ENCODE assay signal across 17 cellular contexts in the genomic region with DNA sequence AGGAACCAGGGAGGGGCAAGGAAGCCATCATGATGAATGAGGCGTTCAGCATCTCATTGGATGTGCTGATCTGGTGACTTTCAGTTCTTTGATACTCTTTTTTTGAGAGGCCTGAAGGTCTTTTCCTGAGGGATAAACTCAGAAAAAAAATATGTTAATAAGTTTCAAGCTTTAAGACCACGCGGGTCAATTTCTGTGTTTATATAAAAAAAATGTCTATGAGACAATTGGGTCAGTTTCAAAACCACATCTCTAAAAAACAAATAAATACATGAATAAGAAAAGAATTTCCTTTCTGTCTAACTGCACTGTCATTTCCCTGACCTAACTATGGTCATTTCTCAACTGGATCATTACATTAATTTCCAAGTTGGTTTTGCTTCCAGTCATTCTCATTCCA.
DNase-seq lines count a peak whose midpoint lies in the region; ATAC-seq and TF ChIP-seq lines count a peak whose summit lies in the region.
"Had no signal": no experiment of that assay in that cellular context is flagged by ENCODE, and none has a peak within 500 bp of the region (broad histone marks: within the 10 kb centered on the region; RNA-seq: fewer than 3 reads in every experiment).

No MANE protein-coding gene starts in this region.

- H3K9me3 ChIP-seq in mesenchymal stem cell (ENCODE audit: control insufficient read depth, low read length) (no peaks in the 10 kb centered on the region), ascending aorta (no peaks in the 10 kb centered on the region)
- H3K9me3 ChIP-seq: SJCRH30 had no signal

- H3K27ac ChIP-seq in ACC112 (ENCODE audit: low read depth, low read length) (peak overlapping the region; percentile 75), brain microvascular endothelial cell (no peak overlapping the region), mesenchymal stem cell (ENCODE audit: low read length, poor library complexity, severe bottlenecking) (no peak overlapping the region), ascending aorta (no peak overlapping the region)
- H3K27ac ChIP-seq: 22Rv1, C4-2B, SJCRH30 had no signal

- no peaks in the 10 kb centered on the region for H3K36me3 ChIP-seq in ACC112 (ENCODE audit: insufficient read depth, low read length)
- H3K36me3 ChIP-seq in brain microvascular endothelial cell (replicated peaks): no peaks in the 10 kb centered on the region
- H3K36me3 ChIP-seq in mesenchymal stem cell (ENCODE audit: control insufficient read depth in 1 of 2, insufficient read depth in 2 of 2, low read depth in 1 of 2, low read length in 2 of 2): no peaks in the 10 kb centered on the region
- H3K36me3 ChIP-seq in ascending aorta: no peaks in the 10 kb centered on the region
- H3K36me3 ChIP-seq: SJCRH30 had no signal

- DNase-seq in HCEC 1CT: peak; percentile 57
- peak; percentile 3 for DNase-seq in brain microvascular endothelial cell
- DNase-seq in mesenchymal stem cell: no peak
- no peak for DNase-seq in DMS53 (lab: John Stamatoyannopoulos, UW)
- no peak for DNase-seq in ascending aorta (ENCODE audit: low spot score in 2 of 2)
- no peak for DNase-seq in central memory CD4-positive, alpha-beta T cell
- DNase-seq: Karpas-422, NCI-H1417 treated with DMSO at 0.1 percent for 48 hours, NCI-H187, NCI-H446, NCI-H526 treated with DMSO at 0.1 percent for 48 hours, OCI-M1, SJCRH30 had no signal

- ATAC-seq in GM19023 (IDR thresholded peaks at IDR 0.05; ENCODE audit: unreplicated experiment): no peak

- TF ChIP-seq CTCF in brain microvascular endothelial cell (IDR thresholded peaks at IDR 0.05; ENCODE audit: low read depth, low read length, missing control alignments) (no peak), ascending aorta (IDR thresholded peaks at IDR 0.05) (no peak)

- no peak overlapping the region for H4K8ac ChIP-seq in mesenchymal stem cell (ENCODE audit: low read length)

- H3K27me3 ChIP-seq in ACC112 (ENCODE audit: insufficient read depth, low read length): no peaks in the 10 kb centered on the region
- no peaks in the 10 kb centered on the region for H3K27me3 ChIP-seq in brain microvascular endothelial cell (replicated peaks)
- no peaks in the 10 kb centered on the region for H3K27me3 ChIP-seq in mesenchymal stem cell (ENCODE audit: control insufficient read depth in 1 of 2, insufficient read depth in 1 of 2, low read length in 2 of 2)
- no peaks in the 10 kb centered on the region for H3K27me3 ChIP-seq in ascending aorta
- H3K27me3 ChIP-seq: SJCRH30 had no signal

- H2AK5ac ChIP-seq in mesenchymal stem cell (ENCODE audit: low read length, severe bottlenecking): no peak overlapping the region

- no peak overlapping the region for H3K4ac ChIP-seq in mesenchymal stem cell (ENCODE audit: low read depth in 1 of 2, low read length in 2 of 2)

- H3K4me1 ChIP-seq in ACC112 (ENCODE audit: control insufficient read depth, insufficient read depth, low read length, unreplicated experiment): peaks cover 23% of the 10 kb centered on the region
- no peaks in the 10 kb centered on the region for H3K4me1 ChIP-seq in mesenchymal stem cell (ENCODE audit: control insufficient read depth, insufficient read depth, low read depth, low read length)
- H3K4me1 ChIP-seq in ascending aorta: no peaks in the 10 kb centered on the region
- H3K4me1 ChIP-seq: SJCRH30 had no signal

- H2BK120ac ChIP-seq in mesenchymal stem cell (ENCODE audit: low read depth, low read length): no peak overlapping the region

- H2BK12ac ChIP-seq in mesenchymal stem cell (ENCODE audit: low read length in 2 of 2): no peak overlapping the region

- H3K14ac ChIP-seq in mesenchymal stem cell (ENCODE audit: low read length in 2 of 2): no peak overlapping the region

- no peak overlapping the region for H2BK5ac ChIP-seq in mesenchymal stem cell (ENCODE audit: low read depth, low read length, poor library complexity, severe bottlenecking)

- no peaks in the 10 kb centered on the region for H3K79me1 ChIP-seq in mesenchymal stem cell (replicated peaks; ENCODE audit: low read length, poor library complexity, severe bottlenecking)

- no peak overlapping the region for H3K18ac ChIP-seq in mesenchymal stem cell (ENCODE audit: low read depth in 1 of 2, low read length in 2 of 2)

- no peak overlapping the region for H2BK15ac ChIP-seq in mesenchymal stem cell (ENCODE audit: low read depth, poor library complexity, severe bottlenecking)

- no peak overlapping the region for H3K23ac ChIP-seq in mesenchymal stem cell (ENCODE audit: low read length in 2 of 2)

- H2AFZ ChIP-seq in ACC112 (ENCODE audit: low read length, unreplicated experiment) (peak overlapping the region; percentile 83), mesenchymal stem cell (ENCODE audit: low read depth, low read length) (no peak overlapping the region)

- peak overlapping the region; percentile 48; the same call in 1 of the 2 replicates for H3K4me3 ChIP-seq in ACC112 (ENCODE audit: low read depth, low read length)
- no peak overlapping the region for H3K4me3 ChIP-seq in brain microvascular endothelial cell (ENCODE audit: low read depth, low read length)
- H3K4me3 ChIP-seq in mesenchymal stem cell (ENCODE audit: insufficient read depth in 1 of 2, low read depth in 1 of 2, low read length in 2 of 2): no peak overlapping the region
- H3K4me3 ChIP-seq in ascending aorta: no peak overlapping the region
- H3K4me3 ChIP-seq: SJCRH30 had no signal

- no peaks in the 10 kb centered on the region for H3K79me2 ChIP-seq in ACC112 (ENCODE audit: control insufficient read depth, insufficient read depth, low read length, unreplicated experiment)

- no peak overlapping the region for H3K4me2 ChIP-seq in mesenchymal stem cell (ENCODE audit: low read length, poor library complexity, severe bottlenecking)

- in situ Hi-C loops in brain microvascular endothelial cell (cut with HindIII; ENCODE audit: low pct_ligation_motif_present, low sequenced_read_pairs): no loop called here

- intact Hi-C loops in ascending aorta (cut with DNase I): no loop called here

- no peak overlapping the region for H4K91ac ChIP-seq in mesenchymal stem cell (ENCODE audit: low read length)

- WGBS in mesenchymal stem cell: 86% methylated on average over 1 of the region's 3 CpGs

- peak overlapping the region; percentile 51 for H3K9ac ChIP-seq in mesenchymal stem cell (ENCODE audit: low read length)

Comparison
In these comparisons a context has a peak if more than half of its experiments do, and no peak if none do; other contexts are left out.
1. DNase-seq: peak in HCEC 1CT (single experiment) and brain microvascular endothelial cell (single experiment); none in mesenchymal stem cell (single experiment), DMS53 (single experiment), ascending aorta (0 of 2) and central memory CD4-positive, alpha-beta T cell (single experiment).